1 cellular context compared by ENCODE assay signal in genomic region chr2:206230060-206230890, GRCh38.
TF ChIP-seq lines count a peak whose summit lies in the region.

No MANE protein-coding gene starts in this region.

TF ChIP-seq in neural cell, 6 proteins besides CTCF, POLR2A, EP300 and RAD21 (continued from another document):
- TF ChIP-seq POLR2AphosphoS5 (IDR thresholded peaks at IDR 0.05), result peak; percentile 7
